Comparison of ENCODE assay signal across 10 cellular contexts in genomic region chr10:119299531-119299930, GRCh38.
DNase-seq lines count a peak whose midpoint lies in the region; ATAC-seq and TF ChIP-seq lines count a peak whose summit lies in the region.
"Had no signal": no experiment of that assay in that cellular context is flagged by ENCODE, and none has a peak within 500 bp of the region (broad histone marks: within the 10 kb centered on the region; RNA-seq: fewer than 3 reads in every experiment).

No MANE protein-coding gene starts in this region.

- H4K20me1 ChIP-seq in GM23338 (replicated peaks; ENCODE audit: insufficient read depth): no peaks in the 10 kb centered on the region

- no peak overlapping the region for H3K27ac ChIP-seq in CD4-positive, alpha-beta T cell (ENCODE audit: low read depth, low read length)
- H3K27ac ChIP-seq in GM23338 (ENCODE audit: low read depth) (no peak overlapping the region), right lobe of liver (no peak overlapping the region)

- TF ChIP-seq POLR2A in right lobe of liver (IDR thresholded peaks at IDR 0.05): no peak

- WGBS in right lobe of liver (ENCODE audit: insufficient coverage, low coverage, low lambda C conversion rate, missing lambda C conversion rate): 92% methylated on average over 2 of the region's 3 CpGs

- CTCF ChIA-PET in CD4-positive, alpha-beta T cell (lab: Charles Lee): interaction anchor here (0.7 kb wide), 1 partner anchor 25 kb away, joined by 3 read pairs; no protein-coding TSS in a partner anchor
- CTCF ChIA-PET in MCF 10A (lab: Yijun Ruan, JAX): no interaction called here

- peaks cover 30% of the 10 kb centered on the region for H3K36me3 Mint-ChIP-seq in CD4-positive, alpha-beta T cell (ENCODE audit: low read depth)
- H3K36me3 Mint-ChIP-seq in GM23338 (ENCODE audit: low read depth) (peaks cover 3% of the 10 kb centered on the region; the same call in 1 of the 3 replicates), MCF 10A (ENCODE audit: insufficient read depth, unreplicated experiment) (no peaks in the 10 kb centered on the region), glutamatergic neuron (ENCODE audit: unreplicated experiment) (peaks cover 7% of the 10 kb centered on the region)
- H3K36me3 Mint-ChIP-seq in T-helper 2 cell treated with Interferon-gamma antibody and Interleukin-4, amounts not matched to agents 5 μg/mL and 100 μg/mL, for 36 hours (ENCODE audit: low read depth): peaks cover 30% of the 10 kb centered on the region

- no TSS peak for BruUV-seq in MCF 10A (replicated peaks; lab: Mats Ljungman, UMichigan)

- H3K4me1 Mint-ChIP-seq in CD4-positive, alpha-beta T cell (ENCODE audit: low read depth): peaks cover 71% of the 10 kb centered on the region
- H3K4me1 Mint-ChIP-seq in GM23338 (peaks cover 6% of the 10 kb centered on the region; the same call in 2 of the 3 replicates), MCF 10A (ENCODE audit: insufficient read depth, unreplicated experiment) (peaks cover 10% of the 10 kb centered on the region), glutamatergic neuron (ENCODE audit: low read depth, unreplicated experiment) (peaks cover 27% of the 10 kb centered on the region)
- peaks cover 51% of the 10 kb centered on the region for H3K4me1 Mint-ChIP-seq in T-helper 2 cell treated with Interferon-gamma antibody and Interleukin-4, amounts not matched to agents 5 μg/mL and 100 μg/mL, for 36 hours (ENCODE audit: low read depth)

- H3K4me3 ChIP-seq in GM23338: no peak overlapping the region
- no peak overlapping the region for H3K4me3 ChIP-seq in right lobe of liver

- POLR2A ChIA-PET in CD4-positive, alpha-beta T cell (lab: Charles Lee): no interaction called here
- POLR2A ChIA-PET in MCF 10A (lab: Yijun Ruan, JAX): no interaction called here

- H3K4me1 ChIP-seq in GM23338 (ENCODE audit: insufficient read depth) (no peaks in the 10 kb centered on the region), right lobe of liver (peaks cover 0 to 20% (median 0%) of the 10 kb centered on the region in 4 donors)

- peak overlapping the region; percentile 94 for H3K27ac Mint-ChIP-seq in CD4-positive, alpha-beta T cell
- H3K27ac Mint-ChIP-seq in GM23338: no peak overlapping the region
- H3K27ac Mint-ChIP-seq in T-helper 2 cell treated with Interferon-gamma antibody and Interleukin-4, amounts not matched to agents 5 μg/mL and 100 μg/mL, for 36 hours: peak overlapping the region; percentile 38
- H3K27ac Mint-ChIP-seq in MCF 10A (ENCODE audit: low read depth, unreplicated experiment): no peak overlapping the region
- no peak overlapping the region for H3K27ac Mint-ChIP-seq in glutamatergic neuron (ENCODE audit: unreplicated experiment)
- H3K27ac Mint-ChIP-seq: mesothelial cell of epicardium had no signal

- no peaks in the 10 kb centered on the region for H3K27me3 ChIP-seq in CD4-positive, alpha-beta T cell (ENCODE audit: control insufficient read depth, insufficient read depth, low read length)
- H3K27me3 ChIP-seq in GM23338 (ENCODE audit: insufficient read depth) (no peaks in the 10 kb centered on the region), right lobe of liver (no peaks in the 10 kb centered on the region)

- intact Hi-C loops in CD4-positive, alpha-beta T cell (cut with DNase I, micrococcal nuclease): no loop called here
- intact Hi-C loops in right lobe of liver (cut with DNase I): no loop called here
- intact Hi-C loops in MCF 10A (cut with micrococcal nuclease): no loop called here

- no peak for TF ChIP-seq CTCF in CD4-positive, alpha-beta T cell (IDR thresholded peaks at IDR 0.05)
- peak in 1 of 2 experiments; percentile 54; a peak in 2 of 4 replicates for TF ChIP-seq CTCF in GM23338 (conservative IDR thresholded peaks at IDR 0.05; ENCODE audit: low read depth in 2 of 2)
- TF ChIP-seq CTCF in right lobe of liver (IDR thresholded peaks at IDR 0.05): peak in 1 of 4 donors; percentile 10
- TF ChIP-seq CTCF in MCF 10A (IDR thresholded peaks at IDR 0.05; ENCODE audit: unreplicated experiment): no peak
- no peak for TF ChIP-seq CTCF in glutamatergic neuron (IDR thresholded peaks at IDR 0.05; ENCODE audit: partially characterized antibody, unreplicated experiment)

- H3K36me3 ChIP-seq in GM23338 (ENCODE audit: insufficient read depth) (no peaks in the 10 kb centered on the region), right lobe of liver (no peaks in the 10 kb centered on the region)

- no peak for DNase-seq in CD4-positive, alpha-beta T cell
- DNase-seq in GM23338 (ENCODE audit: low spot score) (peak; percentile 41), right lobe of liver (no peak), MCF 10A (ENCODE audit: unreplicated experiment) (no peak), glutamatergic neuron (no peak)
- DNase-seq in T-helper 2 cell treated with Interferon-gamma antibody and Interleukin-4, amounts not matched to agents 5 μg/mL and 100 μg/mL, for 36 hours (ENCODE audit: low spot score): no peak
- DNase-seq in stimulated activated CD4-positive, alpha-beta T cell treated with anti-CD3 and anti-CD28 coated beads, Interleukin-4, amount 100 ng/mL, for 1 hour: no peak
- DNase-seq in stimulated activated CD4-positive, alpha-beta T cell treated with anti-CD3 and anti-CD28 coated beads, Interleukin-2, amount 100 ng/mL, for 48 hours: no peak
- DNase-seq: central memory CD4-positive, alpha-beta T cell had no signal

- H3F3A ChIP-seq in GM23338 (replicated peaks; ENCODE audit: low read depth): no peaks in the 10 kb centered on the region

- peak overlapping the region; percentile 52; the same call in 1 of the 2 replicates for H2AFZ ChIP-seq in GM23338

- peak; percentile 22 for ATAC-seq in CD4-positive, alpha-beta T cell (ENCODE audit: poor library complexity)
- ATAC-seq in GM23338 (peak; percentile 78), right lobe of liver (peak in 3 of 4 donors; percentile 10 to 29 (median 25))

- H3K27me3 Mint-ChIP-seq in CD4-positive, alpha-beta T cell: no peaks in the 10 kb centered on the region
- H3K27me3 Mint-ChIP-seq in GM23338 (ENCODE audit: insufficient read depth, low read depth, poor library complexity) (peaks cover 2% of the 10 kb centered on the region), MCF 10A (ENCODE audit: insufficient read depth, unreplicated experiment) (no peaks in the 10 kb centered on the region), glutamatergic neuron (ENCODE audit: unreplicated experiment) (peaks cover 11% of the 10 kb centered on the region)
- H3K27me3 Mint-ChIP-seq in T-helper 2 cell treated with Interferon-gamma antibody and Interleukin-4, amounts not matched to agents 5 μg/mL and 100 μg/mL, for 36 hours (ENCODE audit: low read depth): no peaks in the 10 kb centered on the region

- no peak overlapping the region for H3K4me2 ChIP-seq in GM23338

- H3K4me3 Mint-ChIP-seq in CD4-positive, alpha-beta T cell: no peak overlapping the region
- H3K4me3 Mint-ChIP-seq in GM23338 (no peak overlapping the region), MCF 10A (ENCODE audit: unreplicated experiment) (no peak overlapping the region), glutamatergic neuron (ENCODE audit: unreplicated experiment) (no peak overlapping the region)
- no peak overlapping the region for H3K4me3 Mint-ChIP-seq in T-helper 2 cell treated with Interferon-gamma antibody and Interleukin-4, amounts not matched to agents 5 μg/mL and 100 μg/mL, for 36 hours
- H3K4me3 Mint-ChIP-seq: mesothelial cell of epicardium had no signal

- H3K9me3 ChIP-seq in CD4-positive, alpha-beta T cell (ENCODE audit: control insufficient read depth, low read length): no peaks in the 10 kb centered on the region
- no peaks in the 10 kb centered on the region for H3K9me3 ChIP-seq in right lobe of liver

- H3K79me2 ChIP-seq in GM23338 (replicated peaks; ENCODE audit: insufficient read depth): no peaks in the 10 kb centered on the region

- H3K9me3 Mint-ChIP-seq in CD4-positive, alpha-beta T cell: peaks cover 5% of the 10 kb centered on the region
- H3K9me3 Mint-ChIP-seq in GM23338 (peaks cover 11% of the 10 kb centered on the region), MCF 10A (ENCODE audit: unreplicated experiment) (no peaks in the 10 kb centered on the region), glutamatergic neuron (ENCODE audit: unreplicated experiment) (peaks cover 5% of the 10 kb centered on the region)
- peaks cover 17% of the 10 kb centered on the region for H3K9me3 Mint-ChIP-seq in T-helper 2 cell treated with Interferon-gamma antibody and Interleukin-4, amounts not matched to agents 5 μg/mL and 100 μg/mL, for 36 hours

- no peaks in the 10 kb centered on the region for H3K9me2 ChIP-seq in GM23338 (ENCODE audit: insufficient read depth)

TF ChIP-seq in GM23338, 12 proteins besides CTCF, POLR2A, EP300 and RAD21 (continues in another document):
- TF ChIP-seq STAT1 (IDR thresholded peaks at IDR 0.05; ENCODE audit: unreplicated experiment): no peak
- TF ChIP-seq ZNF114 (CRISPR knock-in tag; IDR thresholded peaks at IDR 0.05): no peak
- no peak for TF ChIP-seq ZNF331 (CRISPR knock-in tag; IDR thresholded peaks at IDR 0.05; ENCODE audit: low read depth)
- no peak for TF ChIP-seq CREB1 (CRISPR knock-in tag; IDR thresholded peaks at IDR 0.05; ENCODE audit: low read depth)
- TF ChIP-seq JUNB (IDR thresholded peaks at IDR 0.05; ENCODE audit: unreplicated experiment): no peak

Comparison
In these comparisons a context has a peak if more than half of its experiments do, and no peak if none do; other contexts are left out.
1. ATAC-seq: peak in every context shown above with its lines; median percentile 78 in GM23338; 25 in right lobe of liver; 22 in CD4-positive, alpha-beta T cell.
2. H3K27ac Mint-ChIP-seq: peak in CD4-positive, alpha-beta T cell (single experiment) and T-helper 2 cell treated with Interferon-gamma antibody and Interleukin-4, amounts not matched to agents 5 μg/mL and 100 μg/mL, for 36 hours (single experiment); none in GM23338 (single experiment), MCF 10A (single experiment) and glutamatergic neuron (single experiment).